Comparison of ENCODE assay signal across 24 cellular contexts in genomic region chr17:74149597-74150427, GRCh38.
"Had no signal": no experiment of that assay in that cellular context is flagged by ENCODE, and none has a peak within 500 bp of the region (broad histone marks: within the 10 kb centered on the region; RNA-seq: fewer than 3 reads in every experiment).

No MANE protein-coding gene starts in this region.

- H3K27me3 ChIP-seq: breast epithelium, pancreas, right lobe of liver had no signal

- H3K4me1 Mint-ChIP-seq: activated naive CD8-positive, alpha-beta T cell treated with anti-CD3 and anti-CD28 coated beads, Interleukin-2, amount 10 ng/mL, durations not matched to agents 7 days and 5 days; central memory CD8-positive, alpha-beta T cell had no signal

- H3K4me2 ChIP-seq: SK-N-SH had no signal

- H3K27ac ChIP-seq: breast epithelium, coronary artery, epithelial cell of prostate, heart left ventricle, neutrophil, pancreas, right lobe of liver, skin epidermis, stomach had no signal

- H3K36me3 ChIP-seq: breast epithelium, heart left ventricle, neutrophil, pancreas, right lobe of liver, stomach had no signal

- H3K4me3 ChIP-seq: breast epithelium, coronary artery, heart left ventricle, lung, pancreas, right lobe of liver, skin epidermis, stomach had no signal

- H3K9me3 Mint-ChIP-seq: central memory CD8-positive, alpha-beta T cell; mesothelial cell of epicardium; natural killer cell treated with Interleukin-12 subunit alpha and Interleukin-12 subunit beta and Interleukin-15 and Interleukin-18, amount 100 ng/mL, for 72 hours had no signal

- H3K4me1 ChIP-seq: breast epithelium, heart left ventricle, pancreas, right lobe of liver, stomach had no signal

- H3K4me3 Mint-ChIP-seq: activated CD8-positive, alpha-beta T cell treated with anti-CD3 and anti-CD28 coated beads, Interleukin-2, amount 10 ng/mL, durations not matched to agents 7 days and 5 days; activated naive CD8-positive, alpha-beta T cell treated with anti-CD3 and anti-CD28 coated beads, Interleukin-2, amount 10 ng/mL, durations not matched to agents 7 days and 5 days; central memory CD8-positive, alpha-beta T cell; mesothelial cell of epicardium; natural killer cell treated with Interleukin-12 subunit alpha and Interleukin-12 subunit beta and Interleukin-15 and Interleukin-18, amount 100 ng/mL, for 72 hours; T-helper 2 cell treated with Interferon-gamma antibody and Interleukin-4, amounts not matched to agents 5 μg/mL and 100 μg/mL, for 36 hours had no signal

- ATAC-seq: activated CD8-positive, alpha-beta T cell treated with anti-CD3 and anti-CD28 coated beads, Interleukin-2, amount 10 ng/mL, durations not matched to agents 7 days and 5 days; heart left ventricle; natural killer cell treated with Interleukin-12 subunit alpha and Interleukin-12 subunit beta and Interleukin-15 and Interleukin-18, amount 100 ng/mL, for 72 hours; right lobe of liver had no signal

- H3K36me3 Mint-ChIP-seq: activated naive CD8-positive, alpha-beta T cell treated with anti-CD3 and anti-CD28 coated beads, Interleukin-2, amount 10 ng/mL, durations not matched to agents 7 days and 5 days; mesothelial cell of epicardium; natural killer cell treated with Interleukin-12 subunit alpha and Interleukin-12 subunit beta and Interleukin-15 and Interleukin-18, amount 100 ng/mL, for 72 hours had no signal

- H3K9ac ChIP-seq: SK-N-SH had no signal

- H3K9me3 ChIP-seq: breast epithelium, heart left ventricle, neutrophil, pancreas, right lobe of liver, SK-N-SH, stomach had no signal

- DNase-seq: activated CD4-positive, alpha-beta T cell treated with anti-CD3 and anti-CD28 coated beads for 1 hour; activated CD4-positive, alpha-beta T cell treated with anti-CD3 and anti-CD28 coated beads, Interleukin-2, amount 50 U/mL, for 1 hour; activated CD8-positive, alpha-beta T cell treated with anti-CD3 and anti-CD28 coated beads, Interleukin-2, amount 10 ng/mL, durations not matched to agents 7 days and 5 days; activated naive CD4-positive, alpha-beta T cell treated with Interleukin-2 at 50 U/mL for 16 hours; activated naive CD8-positive, alpha-beta T cell treated with anti-CD3 and anti-CD28 coated beads, Interleukin-2, amount 10 ng/mL, durations not matched to agents 7 days and 5 days; activated T-cell treated with anti-CD3 and anti-CD28 coated beads, Interleukin-2, amount 50 U/mL, for 48 hours; amniotic stem cell; SK-N-SH; stimulated activated CD4-positive, alpha-beta T cell treated with anti-CD3 and anti-CD28 coated beads, Interleukin-1b, Interleukin-23, amount 100 ng/mL, for 48 hours; stomach; trophoblast cell had no signal

- H3K27ac Mint-ChIP-seq: activated CD8-positive, alpha-beta T cell treated with anti-CD3 and anti-CD28 coated beads, Interleukin-2, amount 10 ng/mL, durations not matched to agents 7 days and 5 days; activated naive CD8-positive, alpha-beta T cell treated with anti-CD3 and anti-CD28 coated beads, Interleukin-2, amount 10 ng/mL, durations not matched to agents 7 days and 5 days; mesothelial cell of epicardium; natural killer cell treated with Interleukin-12 subunit alpha and Interleukin-12 subunit beta and Interleukin-15 and Interleukin-18, amount 100 ng/mL, for 72 hours; T-helper 2 cell treated with Interferon-gamma antibody and Interleukin-4, amounts not matched to agents 5 μg/mL and 100 μg/mL, for 36 hours had no signal
